Comparison of ENCODE assay signal across 3 cellular contexts in the genomic region with DNA sequence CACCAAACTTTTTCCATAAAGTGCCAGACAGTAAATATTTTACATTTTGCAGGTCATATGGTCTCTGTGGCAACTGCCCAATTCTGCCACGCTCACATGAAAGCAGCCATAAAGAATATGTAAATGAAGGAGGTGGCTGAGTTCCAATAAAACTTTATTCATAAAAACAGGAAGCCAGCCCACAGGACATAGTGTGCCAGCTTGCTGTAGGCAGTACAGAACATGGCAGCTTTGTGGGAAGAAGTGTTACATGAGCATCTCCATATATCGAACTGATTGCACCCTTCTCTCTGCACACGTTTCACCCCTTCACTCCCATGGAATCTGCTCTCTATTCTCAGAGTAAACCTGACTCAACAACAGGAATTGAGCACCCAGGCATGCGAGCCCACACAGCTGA.
TF ChIP-seq lines count a peak whose summit lies in the region.

No MANE protein-coding gene starts in this region.

TF ChIP-seq in IMR-90, 13 proteins besides CTCF, POLR2A, EP300 and RAD21:
- TF ChIP-seq CHD1 (IDR thresholded peaks at IDR 0.05; ENCODE audit: low read depth, low read length): no peak
- no peak for TF ChIP-seq RCOR1 (IDR thresholded peaks at IDR 0.05; ENCODE audit: insufficient replicate concordance, low read length)
- TF ChIP-seq, protein P1, sequence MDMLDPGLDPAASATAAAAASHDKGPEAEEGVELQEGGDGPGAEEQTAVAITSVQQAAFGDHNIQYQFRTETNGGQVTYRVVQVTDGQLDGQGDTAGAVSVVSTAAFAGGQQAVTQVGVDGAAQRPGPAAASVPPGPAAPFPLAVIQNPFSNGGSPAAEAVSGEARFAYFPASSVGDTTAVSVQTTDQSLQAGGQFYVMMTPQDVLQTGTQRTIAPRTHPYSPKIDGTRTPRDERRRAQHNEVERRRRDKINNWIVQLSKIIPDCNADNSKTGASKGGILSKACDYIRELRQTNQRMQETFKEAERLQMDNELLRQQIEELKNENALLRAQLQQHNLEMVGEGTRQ (IDR thresholded peaks at IDR 0.05; ENCODE audit: low read depth, low read length): no peak
- TF ChIP-seq FOS (IDR thresholded peaks at IDR 0.05; ENCODE audit: low read depth, low read length): no peak
- TF ChIP-seq SMC3 (IDR thresholded peaks at IDR 0.05; ENCODE audit: low read depth, low read length): no peak
- no peak for TF ChIP-seq MXI1 (IDR thresholded peaks at IDR 0.05; ENCODE audit: borderline replicate concordance, low read depth, low read length)
- no peak for TF ChIP-seq MAFK (IDR thresholded peaks at IDR 0.05; ENCODE audit: low read depth, low read length)
- no peak for TF ChIP-seq NFE2L2 (IDR thresholded peaks at IDR 0.05; ENCODE audit: low read depth, low read length)
- TF ChIP-seq, protein P2, sequence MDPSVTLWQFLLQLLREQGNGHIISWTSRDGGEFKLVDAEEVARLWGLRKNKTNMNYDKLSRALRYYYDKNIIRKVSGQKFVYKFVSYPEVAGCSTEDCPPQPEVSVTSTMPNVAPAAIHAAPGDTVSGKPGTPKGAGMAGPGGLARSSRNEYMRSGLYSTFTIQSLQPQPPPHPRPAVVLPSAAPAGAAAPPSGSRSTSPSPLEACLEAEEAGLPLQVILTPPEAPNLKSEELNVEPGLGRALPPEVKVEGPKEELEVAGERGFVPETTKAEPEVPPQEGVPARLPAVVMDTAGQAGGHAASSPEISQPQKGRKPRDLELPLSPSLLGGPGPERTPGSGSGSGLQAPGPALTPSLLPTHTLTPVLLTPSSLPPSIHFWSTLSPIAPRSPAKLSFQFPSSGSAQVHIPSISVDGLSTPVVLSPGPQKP (IDR thresholded peaks at IDR 0.05; ENCODE audit: borderline replicate concordance, low read depth, low read length): no peak
- TF ChIP-seq BHLHE40 (IDR thresholded peaks at IDR 0.05; ENCODE audit: low read depth, low read length): no peak
- no peak for TF ChIP-seq CEBPB (IDR thresholded peaks at IDR 0.05; ENCODE audit: low read depth, low read length)
- no peak for TF ChIP-seq MAZ (IDR thresholded peaks at IDR 0.05; ENCODE audit: borderline replicate concordance, low read depth, low read length)
- no peak for TF ChIP-seq RFX5 (IDR thresholded peaks at IDR 0.05; ENCODE audit: low read depth, low read length)

TF ChIP-seq in GM12878, 131 proteins besides CTCF, POLR2A, EP300 and RAD21:
- TF ChIP-seq ZBTB40 (IDR thresholded peaks at IDR 0.05; ENCODE audit: borderline replicate concordance): peak; percentile 55; the same call in 1 of the 2 replicates
- no peak for TF ChIP-seq POLR2AphosphoS2 (IDR thresholded peaks at IDR 0.05; ENCODE audit: low read depth, low read length)

TF ChIP-seq in SK-N-SH treated with all-trans-retinoic acid at 6 μM for 48 hours, 23 proteins besides CTCF, POLR2A, EP300 and RAD21:
- TF ChIP-seq CREB5 (CRISPR knock-in tag; IDR thresholded peaks at IDR 0.05; ENCODE audit: low read depth) (no peak), ZNF70 (CRISPR knock-in tag; IDR thresholded peaks at IDR 0.05) (no peak), SNAI2 (CRISPR knock-in tag; IDR thresholded peaks at IDR 0.05) (no peak), ZFP3 (CRISPR knock-in tag; IDR thresholded peaks at IDR 0.05) (no peak), PPARA (CRISPR knock-in tag; IDR thresholded peaks at IDR 0.05; ENCODE audit: borderline replicate concordance) (no peak), GLIS3 (CRISPR knock-in tag; IDR thresholded peaks at IDR 0.05) (no peak), ESRRG (CRISPR knock-in tag; IDR thresholded peaks at IDR 0.05) (no peak), ZNF8 (CRISPR knock-in tag; IDR thresholded peaks at IDR 0.05) (no peak), ZFP30 (CRISPR knock-in tag; IDR thresholded peaks at IDR 0.05) (no peak), ARNTL (CRISPR knock-in tag; IDR thresholded peaks at IDR 0.05; ENCODE audit: borderline replicate concordance, low read depth) (no peak)
- TF ChIP-seq, protein P3, sequence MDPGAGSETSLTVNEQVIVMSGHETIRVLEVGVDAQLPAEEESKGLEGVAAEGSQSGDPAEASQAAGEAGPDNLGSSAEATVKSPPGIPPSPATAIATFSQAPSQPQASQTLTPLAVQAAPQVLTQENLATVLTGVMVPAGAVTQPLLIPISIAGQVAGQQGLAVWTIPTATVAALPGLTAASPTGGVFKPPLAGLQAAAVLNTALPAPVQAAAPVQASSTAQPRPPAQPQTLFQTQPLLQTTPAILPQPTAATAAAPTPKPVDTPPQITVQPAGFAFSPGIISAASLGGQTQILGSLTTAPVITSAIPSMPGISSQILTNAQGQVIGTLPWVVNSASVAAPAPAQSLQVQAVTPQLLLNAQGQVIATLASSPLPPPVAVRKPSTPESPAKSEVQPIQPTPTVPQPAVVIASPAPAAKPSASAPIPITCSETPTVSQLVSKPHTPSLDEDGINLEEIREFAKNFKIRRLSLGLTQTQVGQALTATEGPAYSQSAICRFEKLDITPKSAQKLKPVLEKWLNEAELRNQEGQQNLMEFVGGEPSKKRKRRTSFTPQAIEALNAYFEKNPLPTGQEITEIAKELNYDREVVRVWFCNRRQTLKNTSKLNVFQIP (CRISPR knock-in tag; IDR thresholded peaks at IDR 0.05; ENCODE audit: borderline replicate concordance, low read depth): no peak
